Comparison of ENCODE assay signal across 2 cellular contexts in the genomic region with DNA sequence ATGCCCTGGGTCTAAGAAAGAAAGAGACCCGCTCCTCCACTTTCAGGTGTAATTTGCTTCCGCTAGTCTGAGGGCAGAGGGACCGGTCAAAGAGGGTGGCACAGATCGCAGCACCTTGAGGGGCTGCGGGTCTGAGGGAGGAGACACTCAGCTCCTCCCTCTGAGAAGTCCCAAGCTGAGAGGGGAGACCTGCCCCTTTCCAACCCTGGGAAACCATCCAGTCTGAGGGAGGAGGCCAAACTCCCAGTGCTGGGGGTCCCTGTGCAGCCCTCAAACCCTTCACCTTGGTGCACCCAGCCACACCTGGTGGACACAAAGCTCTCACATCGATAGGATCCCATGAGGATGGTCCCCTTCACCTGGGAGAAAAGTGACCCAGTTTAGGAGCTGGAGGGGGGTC.
TF ChIP-seq lines count a peak whose summit lies in the region.

No MANE protein-coding gene starts in this region.

TF ChIP-seq in HepG2, 621 proteins besides CTCF, POLR2A, EP300 and RAD21:
- TF ChIP-seq ZSCAN22 (CRISPR knock-in tag; IDR thresholded peaks at IDR 0.05): peak; percentile 95
- TF ChIP-seq, protein P1, sequence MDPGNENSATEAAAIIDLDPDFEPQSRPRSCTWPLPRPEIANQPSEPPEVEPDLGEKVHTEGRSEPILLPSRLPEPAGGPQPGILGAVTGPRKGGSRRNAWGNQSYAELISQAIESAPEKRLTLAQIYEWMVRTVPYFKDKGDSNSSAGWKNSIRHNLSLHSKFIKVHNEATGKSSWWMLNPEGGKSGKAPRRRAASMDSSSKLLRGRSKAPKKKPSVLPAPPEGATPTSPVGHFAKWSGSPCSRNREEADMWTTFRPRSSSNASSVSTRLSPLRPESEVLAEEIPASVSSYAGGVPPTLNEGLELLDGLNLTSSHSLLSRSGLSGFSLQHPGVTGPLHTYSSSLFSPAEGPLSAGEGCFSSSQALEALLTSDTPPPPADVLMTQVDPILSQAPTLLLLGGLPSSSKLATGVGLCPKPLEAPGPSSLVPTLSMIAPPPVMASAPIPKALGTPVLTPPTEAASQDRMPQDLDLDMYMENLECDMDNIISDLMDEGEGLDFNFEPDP (CRISPR knock-in tag; conservative IDR thresholded peaks at IDR 0.05): no peak

TF ChIP-seq in H1, 55 proteins besides CTCF, POLR2A, EP300 and RAD21:
- TF ChIP-seq GTF2F1 (IDR thresholded peaks at IDR 0.05; ENCODE audit: borderline replicate concordance, low read depth, low read length) (no peak), NRF1 (IDR thresholded peaks at IDR 0.05; ENCODE audit: low read depth, low read length) (no peak), BCL11A (IDR thresholded peaks at IDR 0.05; ENCODE audit: low read depth in 2 of 2, low read length in 2 of 2) (no peak), YY1 (IDR thresholded peaks at IDR 0.05; ENCODE audit: low read depth, low read length) (no peak), MAFK (IDR thresholded peaks at IDR 0.05; ENCODE audit: low read depth, low read length) (no peak), ASH2L (IDR thresholded peaks at IDR 0.05; ENCODE audit: low read length) (no peak)
- TF ChIP-seq, protein P2, sequence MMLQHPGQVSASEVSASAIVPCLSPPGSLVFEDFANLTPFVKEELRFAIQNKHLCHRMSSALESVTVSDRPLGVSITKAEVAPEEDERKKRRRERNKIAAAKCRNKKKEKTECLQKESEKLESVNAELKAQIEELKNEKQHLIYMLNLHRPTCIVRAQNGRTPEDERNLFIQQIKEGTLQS (IDR thresholded peaks at IDR 0.05; ENCODE audit: insufficient read depth, low read depth, low read length): no peak
